Comparison of ENCODE assay signal across 9 cellular contexts in the genomic region with DNA sequence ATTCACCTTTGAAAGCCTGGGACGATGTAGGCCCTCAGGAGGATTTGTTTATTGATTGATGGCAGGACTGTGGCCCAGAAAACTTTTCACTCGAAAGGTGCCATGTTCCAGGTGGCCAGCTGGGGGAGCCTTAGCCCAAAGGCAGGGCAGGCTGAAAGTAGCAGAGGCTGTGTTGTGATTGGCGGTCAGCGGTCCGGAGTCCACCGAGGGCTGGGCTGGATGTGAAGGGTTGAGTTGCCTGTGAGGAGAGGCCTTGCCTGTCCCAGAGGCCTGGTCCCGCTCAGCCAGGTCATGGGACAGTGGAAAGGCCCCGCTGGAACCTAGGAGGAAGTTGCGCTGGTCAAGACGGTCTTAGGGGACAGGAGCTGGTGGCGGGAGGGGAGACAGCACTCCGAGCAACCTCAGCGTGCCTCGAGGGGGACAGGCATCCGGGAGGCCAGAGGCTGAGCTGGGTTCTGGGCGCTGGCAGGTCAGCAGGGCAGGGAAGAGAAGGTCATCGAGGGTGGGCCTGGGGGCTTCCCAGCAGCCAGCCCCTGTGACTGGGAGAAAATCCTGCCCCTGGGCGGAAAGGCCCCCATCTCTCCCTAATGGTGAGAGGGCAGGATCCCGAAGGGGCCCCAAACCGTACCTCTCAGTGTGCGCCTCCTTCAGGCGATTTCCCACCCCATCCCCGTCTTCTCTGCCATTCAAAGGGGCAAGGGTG. TPM values are rescaled to one million over a fixed set of nuclear protein-coding genes. Genes with fewer than 3 reads are reported as not detected.
DNase-seq lines count a peak whose midpoint lies in the region; ATAC-seq, FAIRE-seq and TF ChIP-seq lines count a peak whose summit lies in the region.
"Had no signal": no experiment of that assay in that cellular context is flagged by ENCODE, and none has a peak within 500 bp of the region (broad histone marks: within the 10 kb centered on the region; RNA-seq: fewer than 3 reads in every experiment).

No MANE protein-coding gene starts in this region.

- no peak for FAIRE-seq in A549 (lab: Jason Lieb, UNC)

- H3K4me1 Mint-ChIP-seq in activated T-cell treated with anti-CD3 and anti-CD28 coated beads, Interleukin-2, amount 50 U/mL, for 72 hours (ENCODE audit: low read depth), result peaks cover 31% of the 10 kb centered on the region

- CTCF ChIA-PET in A549 (lab: Yijun Ruan, JAX), result interaction anchor here (1.1 kb wide), 1 partner anchor 9 kb away, joined by 3 read pairs; no protein-coding TSS in a partner anchor

- 51% methylated on average over 23 of the region's 23 CpGs for WGBS in A549 (ENCODE audit: missing lambda C conversion rate)
- WGBS in right cardiac atrium, result 48% methylated on average over 23 of the region's 23 CpGs

- POLR2A ChIA-PET in A549 (lab: Yijun Ruan, JAX), result no interaction called here

- peak; percentile 43 to 67; a peak in 4 of 5 replicates for TF ChIP-seq RAD21 in A549 (conservative IDR thresholded peaks at IDR 0.05 in 1 of 2, IDR thresholded peaks at IDR 0.05 in 1 of 2)

- no peaks in the 10 kb centered on the region for H3K9me3 Mint-ChIP-seq in activated T-cell treated with anti-CD3 and anti-CD28 coated beads, Interleukin-2, amount 50 U/mL, for 72 hours

- no peaks in the 10 kb centered on the region for H3K36me3 Mint-ChIP-seq in activated T-cell treated with anti-CD3 and anti-CD28 coated beads, Interleukin-2, amount 50 U/mL, for 72 hours (ENCODE audit: insufficient read depth in 2 of 2)

- H3K4me1 ChIP-seq in A549 (no peaks in the 10 kb centered on the region), right cardiac atrium (ENCODE audit: control insufficient read depth, insufficient read depth, low read length) (no peaks in the 10 kb centered on the region)

- H3K27me3 ChIP-seq in right cardiac atrium (ENCODE audit: control insufficient read depth, insufficient read depth), result no peaks in the 10 kb centered on the region
- H3K27me3 ChIP-seq: neutrophil had no signal

- no peaks in the 10 kb centered on the region for H3K27me3 Mint-ChIP-seq in activated T-cell treated with anti-CD3 and anti-CD28 coated beads, Interleukin-2, amount 50 U/mL, for 72 hours (ENCODE audit: low read depth)

- peak overlapping the region; percentile 61 to 66 for H3K4me3 Mint-ChIP-seq in activated T-cell treated with anti-CD3 and anti-CD28 coated beads, Interleukin-2, amount 50 U/mL, for 72 hours

- ATAC-seq in A549, result peak; percentile 83 to 99; a peak in 5 of 6 replicates
- peak; percentile 92 for ATAC-seq in HG02852 (IDR thresholded peaks at IDR 0.05; ENCODE audit: unreplicated experiment)
- peak; percentile 87 to 90 for ATAC-seq in activated T-cell treated with anti-CD3 and anti-CD28 coated beads, Interleukin-2, amount 50 U/mL, for 72 hours (replicated peaks in 1 of 2)
- peak; percentile 68 to 76 for ATAC-seq in right cardiac atrium
- ATAC-seq in HG03439 (IDR thresholded peaks at IDR 0.05; ENCODE audit: unreplicated experiment), result no peak

- DNase-seq in A549 (ENCODE audit: low read depth in 1 of 2, low spot score in 1 of 2), result peak; percentile 65 to 80
- peak; percentile 82 for DNase-seq in GM12865 (ENCODE audit: low read depth)
- DNase-seq in NOMO-1 treated with dmso at 0.1 percent for 144 hours (lab: John Stamatoyannopoulos, UW; ENCODE audit: unreplicated experiment), result peak; percentile 14
- peak; percentile 58 to 66 for DNase-seq in activated T-cell treated with anti-CD3 and anti-CD28 coated beads, Interleukin-2, amount 50 U/mL, for 72 hours
- peak in 2 of 3 donors; percentile 30 to 61 for DNase-seq in right cardiac atrium
- peak; percentile 35 to 42 for DNase-seq in stimulated activated CD4-positive, alpha-beta T cell treated with anti-CD3 and anti-CD28 coated beads, Interleukin-4, amount 100 ng/mL, for 4 hours

- H3K9me3 ChIP-seq in A549 (no peaks in the 10 kb centered on the region), right cardiac atrium (ENCODE audit: control insufficient read depth, low read length) (no peaks in the 10 kb centered on the region)
- H3K9me3 ChIP-seq: neutrophil had no signal

- H3K27ac ChIP-seq in A549, result no peak overlapping the region
- no peak overlapping the region for H3K27ac ChIP-seq in right cardiac atrium (ENCODE audit: low read length)
- H3K27ac ChIP-seq: neutrophil had no signal

- intact Hi-C loops in right cardiac atrium (cut with DNase I), result no loop called here

- peak overlapping the region; percentile 26; the same call in 1 of the 3 replicates for H3K4me2 ChIP-seq in A549

- no peak for TF ChIP-seq POLR2A in A549 (IDR thresholded peaks at IDR 0.05; ENCODE audit: low read length)

- H3K4me3 ChIP-seq in A549, result no peak overlapping the region
- H3K4me3 ChIP-seq in GM12865 (ENCODE audit: low read depth, low read length), result peak overlapping the region; percentile 30
- no peak overlapping the region for H3K4me3 ChIP-seq in right cardiac atrium (ENCODE audit: low read length)

- H3K27ac Mint-ChIP-seq in activated T-cell treated with anti-CD3 and anti-CD28 coated beads, Interleukin-2, amount 50 U/mL, for 72 hours, result peak overlapping the region; percentile 52

- TF ChIP-seq CTCF in A549 (IDR thresholded peaks at IDR 0.05) (peak; percentile 45), GM12865 (IDR thresholded peaks at IDR 0.05; ENCODE audit: insufficient read depth, low read depth, low read length, missing control alignments) (peak; percentile 92)

- TF ChIP-seq EP300 in A549 (IDR thresholded peaks at IDR 0.05), result no peak

TF ChIP-seq in A549, 52 proteins besides CTCF, POLR2A, EP300 and RAD21 (continues in another document):
- TF ChIP-seq JUN (IDR thresholded peaks at IDR 0.05), result no peak
- TF ChIP-seq, protein P1, sequence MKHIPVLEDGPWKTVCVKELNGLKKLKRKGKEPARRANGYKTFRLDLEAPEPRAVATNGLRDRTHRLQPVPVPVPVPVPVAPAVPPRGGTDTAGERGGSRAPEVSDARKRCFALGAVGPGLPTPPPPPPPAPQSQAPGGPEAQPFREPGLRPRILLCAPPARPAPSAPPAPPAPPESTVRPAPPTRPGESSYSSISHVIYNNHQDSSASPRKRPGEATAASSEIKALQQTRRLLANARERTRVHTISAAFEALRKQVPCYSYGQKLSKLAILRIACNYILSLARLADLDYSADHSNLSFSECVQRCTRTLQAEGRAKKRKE (CRISPR knock-in tag; IDR thresholded peaks at IDR 0.05; ENCODE audit: low read depth), result no peak
- TF ChIP-seq ESRRA (IDR thresholded peaks at IDR 0.05; ENCODE audit: borderline replicate concordance, low read length), result no peak
- no peak for TF ChIP-seq TP53 (CRISPR knock-in tag; IDR thresholded peaks at IDR 0.05)
- TF ChIP-seq ZFP36 (IDR thresholded peaks at IDR 0.05; ENCODE audit: borderline replicate concordance, partially characterized antibody), result no peak
- no peak for TF ChIP-seq RFX5 (IDR thresholded peaks at IDR 0.05)
- TF ChIP-seq CEBPB (IDR thresholded peaks at IDR 0.05), result no peak
- TF ChIP-seq CHD2 (IDR thresholded peaks at IDR 0.05; ENCODE audit: low read length, partially characterized antibody), result no peak
- TF ChIP-seq, protein P2, sequence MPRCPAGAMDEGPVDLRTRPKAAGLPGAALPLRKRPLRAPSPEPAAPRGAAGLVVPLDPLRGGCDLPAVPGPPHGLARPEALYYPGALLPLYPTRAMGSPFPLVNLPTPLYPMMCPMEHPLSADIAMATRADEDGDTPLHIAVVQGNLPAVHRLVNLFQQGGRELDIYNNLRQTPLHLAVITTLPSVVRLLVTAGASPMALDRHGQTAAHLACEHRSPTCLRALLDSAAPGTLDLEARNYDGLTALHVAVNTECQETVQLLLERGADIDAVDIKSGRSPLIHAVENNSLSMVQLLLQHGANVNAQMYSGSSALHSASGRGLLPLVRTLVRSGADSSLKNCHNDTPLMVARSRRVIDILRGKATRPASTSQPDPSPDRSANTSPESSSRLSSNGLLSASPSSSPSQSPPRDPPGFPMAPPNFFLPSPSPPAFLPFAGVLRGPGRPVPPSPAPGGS (IDR thresholded peaks at IDR 0.05), result no peak

RNA-seq across cellular contexts. Expression of gene CMA1, which starts 26.3 kb away (rescaled TPM):
- polyA plus RNA-seq in A549 (2011; rRNA removed) (not detected in 2 replicates), A549 (2017; fragmentation: RNase III; extraction: RNeasy Plus Mini Kit Qiagen cat#74134 plus additional on column Dnase treatment) (not detected in 3 replicates), right cardiac atrium (not detected)
- not detected in 2 replicates for polyA plus RNA-seq in A549 (2012; cell fraction: cytosol; rRNA removed)
- polyA plus RNA-seq in A549 (2012; cell fraction: nucleus; rRNA removed), result not detected in 2 replicates
- not detected in 2 replicates for polyA minus RNA-seq in A549 (2011; rRNA and poly(A)+ RNA removed)
- total RNA-seq in activated T-cell treated with anti-CD3 and anti-CD28 coated beads, Interleukin-2, amount 50 U/mL, for 72 hours, result not detected
- total RNA-seq in right cardiac atrium, result under 1 TPM in 1 of 4 donors, not detected in 3; 0.76 TPM

RNA-seq across cellular contexts. Expression of gene SDR39U1, which starts 39.2 kb away (rescaled TPM):
- polyA plus RNA-seq in A549 (2011; rRNA removed) (57.3 and 64.4 TPM in 2 replicates), A549 (2017; fragmentation: RNase III; extraction: RNeasy Plus Mini Kit Qiagen cat#74134 plus additional on column Dnase treatment) (48.1 to 61.1 TPM (median 57.6 TPM) in 3 replicates), right cardiac atrium (128 TPM)
- polyA plus RNA-seq in A549 (2012; cell fraction: cytosol; rRNA removed), result 69.0 and 79.4 TPM in 2 replicates
- 230 and 267 TPM in 2 replicates for polyA plus RNA-seq in A549 (2012; cell fraction: nucleus; rRNA removed)
- 20.6 and 25.7 TPM in 2 replicates for polyA minus RNA-seq in A549 (2011; rRNA and poly(A)+ RNA removed)
- total RNA-seq in activated T-cell treated with anti-CD3 and anti-CD28 coated beads, Interleukin-2, amount 50 U/mL, for 72 hours, result 10 to 100 TPM; 38.5 to 44.8 TPM
- total RNA-seq in right cardiac atrium, result 100 to 1,000 TPM in 1 of 4 donors, 10 to 100 TPM in 3; 74.6 to 101 (median 94.4) TPM

RNA-seq across cellular contexts. Expression of gene KHNYN, which starts 52.0 kb away (rescaled TPM):
- polyA plus RNA-seq in A549 (2011; rRNA removed), result 19.0 and 25.0 TPM in 2 replicates
- polyA plus RNA-seq in A549 (2012; cell fraction: cytosol; rRNA removed), result 9.0 and 12.7 TPM in 2 replicates
- 23.7 and 26.2 TPM in 2 replicates for polyA plus RNA-seq in A549 (2012; cell fraction: nucleus; rRNA removed)
- polyA plus RNA-seq in A549 (2017; fragmentation: RNase III; extraction: RNeasy Plus Mini Kit Qiagen cat#74134 plus additional on column Dnase treatment), result 23.5 to 26.4 TPM (median 25.2 TPM) in 3 replicates
- 33.6 and 37.6 TPM in 2 replicates for polyA minus RNA-seq in A549 (2011; rRNA and poly(A)+ RNA removed)
- 100 to 1,000 TPM; 114 to 126 TPM for total RNA-seq in activated T-cell treated with anti-CD3 and anti-CD28 coated beads, Interleukin-2, amount 50 U/mL, for 72 hours
- 10 to 100 TPM; 23.4 to 27.7 (median 26.0) TPM for total RNA-seq in right cardiac atrium
- 19.1 TPM for polyA plus RNA-seq in right cardiac atrium

RNA-seq across cellular contexts. Expression of gene CBLN3, which starts 52.3 kb away (rescaled TPM):
- 1.3 and 1.6 TPM in 2 replicates for polyA plus RNA-seq in A549 (2011; rRNA removed)
- 0.77 and 0.88 TPM in 2 replicates for polyA plus RNA-seq in A549 (2012; cell fraction: cytosol; rRNA removed)
- polyA plus RNA-seq in A549 (2012; cell fraction: nucleus; rRNA removed), result 1.4 and 2.1 TPM in 2 replicates
- polyA plus RNA-seq in A549 (2017; fragmentation: RNase III; extraction: RNeasy Plus Mini Kit Qiagen cat#74134 plus additional on column Dnase treatment), result 1.1 to 1.5 TPM (median 1.4 TPM) in 3 replicates
- polyA minus RNA-seq in A549 (2011; rRNA and poly(A)+ RNA removed), result 0.97 and 1.1 TPM in 2 replicates
- total RNA-seq in activated T-cell treated with anti-CD3 and anti-CD28 coated beads, Interleukin-2, amount 50 U/mL, for 72 hours, result 10 to 100 TPM; 15.7 to 30.7 TPM
- 1 to 10 TPM; 1.6 to 3.1 (median 2.7) TPM for total RNA-seq in right cardiac atrium
- 1.3 TPM for polyA plus RNA-seq in right cardiac atrium

Comparison
In these comparisons a context has a peak if more than half of its experiments do, and no peak if none do; other contexts are left out.
1. DNase-seq: peak in every context shown above with its lines; median percentile 82 in GM12865; 72 in A549; 62 in activated T-cell treated with anti-CD3 and anti-CD28 coated beads, Interleukin-2, amount 50 U/mL, for 72 hours; 46 in right cardiac atrium; 38 in stimulated activated CD4-positive, alpha-beta T cell treated with anti-CD3 and anti-CD28 coated beads, Interleukin-4, amount 100 ng/mL, for 4 hours; 14 in NOMO-1 treated with dmso at 0.1 percent for 144 hours.
2. RNA of gene KHNYN, which starts 52.0 kb away (total RNA-seq): 114 to 126 TPM in activated T-cell treated with anti-CD3 and anti-CD28 coated beads, Interleukin-2, amount 50 U/mL, for 72 hours; 23.4 to 27.7 TPM in right cardiac atrium; every median in the first group is over 4 times any median in the second.